Comparison of ENCODE assay signal across 10 cellular contexts in genomic region chr15:63605816-63606215, GRCh38. TPM values are rescaled to one million over a fixed set of nuclear protein-coding genes. Genes with fewer than 3 reads are reported as not detected.
DNase-seq lines count a peak whose midpoint lies in the region; ATAC-seq, FAIRE-seq and TF ChIP-seq lines count a peak whose summit lies in the region.
"Had no signal": no experiment of that assay in that cellular context is flagged by ENCODE, and none has a peak within 500 bp of the region (broad histone marks: within the 10 kb centered on the region; RNA-seq: fewer than 3 reads in every experiment).

No MANE protein-coding gene starts in this region.

- intact Hi-C loops in PC-9 (cut with micrococcal nuclease; ENCODE audit: unreplicated experiment) = no loop called here

- H3K27me3 ChIP-seq in PC-9 (ENCODE audit: insufficient read depth, low read depth) = no peaks in the 10 kb centered on the region

- no peaks in the 10 kb centered on the region for H3K9me2 ChIP-seq in PC-9 (ENCODE audit: insufficient read depth)

- TF ChIP-seq CTCF in PC-9 (conservative IDR thresholded peaks at IDR 0.05) = no peak

- peak; percentile 63 for ATAC-seq in activated naive CD8-positive, alpha-beta T cell treated with anti-CD3 and anti-CD28 coated beads, Interleukin-2, amount 50 U/mL, for 24 hours
- ATAC-seq in GM18867 (IDR thresholded peaks at IDR 0.05; ENCODE audit: unreplicated experiment) (no peak), GM21619 (IDR thresholded peaks at IDR 0.05; ENCODE audit: unreplicated experiment) (no peak)

- DNase-seq in GM12892 (ENCODE audit: insufficient read length) (no peak), PC-9 (no peak), NCI-H2081 (lab: John Stamatoyannopoulos, UW) (no peak)
- DNase-seq in activated CD4-positive, alpha-beta T cell treated with anti-CD3 and anti-CD28 coated beads for 24 hours (ENCODE audit: low read depth in 2 of 2) = peak; percentile 27 to 39
- peak; percentile 50 for DNase-seq in activated naive CD8-positive, alpha-beta T cell treated with anti-CD3 and anti-CD28 coated beads, Interleukin-2, amount 50 U/mL, for 24 hours
- peak; percentile 28 to 49 (median 36) for DNase-seq in stimulated activated CD4-positive, alpha-beta T cell treated with anti-CD3 and anti-CD28 coated beads, TNF-alpha, amount 100 ng/mL, for 24 hours (ENCODE audit: low read depth in 3 of 3)
- DNase-seq: DMS153 had no signal

- no peaks in the 10 kb centered on the region for H3K9me3 Mint-ChIP-seq in activated naive CD8-positive, alpha-beta T cell treated with anti-CD3 and anti-CD28 coated beads, Interleukin-2, amount 50 U/mL, for 24 hours

- peaks cover 11% of the 10 kb centered on the region for H3K36me3 Mint-ChIP-seq in activated naive CD8-positive, alpha-beta T cell treated with anti-CD3 and anti-CD28 coated beads, Interleukin-2, amount 50 U/mL, for 24 hours (ENCODE audit: low read depth)

- H3K36me3 ChIP-seq in PC-9 (ENCODE audit: low read depth) = no peaks in the 10 kb centered on the region

- BruUV-seq in PC-9 (replicated peaks; lab: Mats Ljungman, UMichigan) = no TSS peak

- no peak overlapping the region for H3K4me3 Mint-ChIP-seq in activated naive CD8-positive, alpha-beta T cell treated with anti-CD3 and anti-CD28 coated beads, Interleukin-2, amount 50 U/mL, for 24 hours

- H3K4me1 ChIP-seq in PC-9 (replicated peaks; ENCODE audit: insufficient read depth) = peaks cover 21% of the 10 kb centered on the region

- no peaks in the 10 kb centered on the region for H4K20me1 ChIP-seq in PC-9 (ENCODE audit: insufficient read depth)

- CTCF ChIA-PET in PC-9 (lab: Charles Lee) = no interaction called here

- peaks cover 13% of the 10 kb centered on the region for H3F3A ChIP-seq in PC-9 (ENCODE audit: insufficient read depth, low read depth)

- POLR2A ChIA-PET in PC-9 (lab: Charles Lee; ENCODE audit: unreplicated experiment) = interaction anchor here (0.6 kb wide), 1 partner anchor 866 kb away, joined by 3 read pairs; no protein-coding TSS in a partner anchor

- no peaks in the 10 kb centered on the region for H3K27me3 Mint-ChIP-seq in activated naive CD8-positive, alpha-beta T cell treated with anti-CD3 and anti-CD28 coated beads, Interleukin-2, amount 50 U/mL, for 24 hours

- no peaks in the 10 kb centered on the region for H3K79me2 ChIP-seq in PC-9 (ENCODE audit: low read depth)

- peak; percentile 72 for FAIRE-seq in GM12892 (lab: Jason Lieb, UNC)
- FAIRE-seq: astrocyte had no signal

- no peak for TF ChIP-seq POLR2A in GM12892 (IDR thresholded peaks at IDR 0.05; ENCODE audit: low read depth, low read length)

- peaks cover 50% of the 10 kb centered on the region for H3K4me1 Mint-ChIP-seq in activated naive CD8-positive, alpha-beta T cell treated with anti-CD3 and anti-CD28 coated beads, Interleukin-2, amount 50 U/mL, for 24 hours

- H3K4me2 ChIP-seq in PC-9 = no peak overlapping the region

- H2AFZ ChIP-seq in PC-9 = no peak overlapping the region

- H3K4me3 ChIP-seq in PC-9 = no peak overlapping the region

- H3K9me3 ChIP-seq in PC-9 (ENCODE audit: insufficient read depth, low read depth) = no peaks in the 10 kb centered on the region

- peak overlapping the region; percentile 70 for H3K27ac Mint-ChIP-seq in activated naive CD8-positive, alpha-beta T cell treated with anti-CD3 and anti-CD28 coated beads, Interleukin-2, amount 50 U/mL, for 24 hours

- H3K27ac ChIP-seq in PC-9 = no peak overlapping the region

RNA-seq across cellular contexts. Expression of gene FBXL22, which starts 8.6 kb away (rescaled TPM):
- 0.40 TPM for polyA plus RNA-seq in GM12892 (2012; ENCODE audit: missing spikeins)
- total RNA-seq in PC-9 (2021) = 0.17 and 0.88 TPM in 2 replicates

Comparison
In these comparisons a context has a peak if more than half of its experiments do, and no peak if none do; other contexts are left out.
1. DNase-seq: peak in activated CD4-positive, alpha-beta T cell treated with anti-CD3 and anti-CD28 coated beads for 24 hours (2 of 2), activated naive CD8-positive, alpha-beta T cell treated with anti-CD3 and anti-CD28 coated beads, Interleukin-2, amount 50 U/mL, for 24 hours (single experiment) and stimulated activated CD4-positive, alpha-beta T cell treated with anti-CD3 and anti-CD28 coated beads, TNF-alpha, amount 100 ng/mL, for 24 hours (3 of 3); none in GM12892 (single experiment), PC-9 (0 of 2) and NCI-H2081 (0 of 2).